Comparison of ENCODE assay signal across 11 cellular contexts in genomic region chr10:122143238-122143841, GRCh38.
A peak's percentile ranks its signal among the peaks of the same experiment; 100 is the strongest.
DNase-seq lines count a peak whose midpoint lies in the region; ATAC-seq, FAIRE-seq and TF ChIP-seq lines count a peak whose summit lies in the region.
"Had no signal": no experiment of that assay in that cellular context is flagged by ENCODE, and none has a peak within 500 bp of the region (broad histone marks: within the 10 kb centered on the region; RNA-seq: fewer than 3 reads in every experiment).

No MANE protein-coding gene starts in this region.

- H3K27me3 ChIP-seq in HepG2 (ENCODE audit: control insufficient read depth in 1 of 2, insufficient read depth in 2 of 2, low read length in 2 of 2) (no peaks in the 10 kb centered on the region), thoracic aorta (replicated peaks; ENCODE audit: insufficient read depth) (no peaks in the 10 kb centered on the region)

- H3K4me1 ChIP-seq in HepG2 (ENCODE audit: insufficient read depth, low read length) (peaks cover 31% of the 10 kb centered on the region), thoracic aorta (ENCODE audit: control insufficient read depth in 1 of 2, low read depth in 2 of 2) (peaks cover 32 to 51% of the 10 kb centered on the region in 2 donors)

- peak; percentile 4 for DNase-seq in SKM-1 treated with dmso at 0.1 percent for 144 hours (lab: John Stamatoyannopoulos, UW; ENCODE audit: unreplicated experiment)
- DNase-seq in SKM-1 (lab: John Stamatoyannopoulos, UW; ENCODE audit: unreplicated experiment) = no peak
- no peak for DNase-seq in WTC11 (ENCODE audit: low spot score)
- no peak for DNase-seq in HepG2 (ENCODE audit: low spot score)
- DNase-seq in thoracic aorta (ENCODE audit: low spot score) = no peak
- DNase-seq in activated CD8-positive, alpha-beta memory T cell treated with anti-CD3 and anti-CD28 coated beads, Interleukin-2, amount 50 U/mL, for 4 hours = no peak
- no peak for DNase-seq in NCI-H2227 (lab: John Stamatoyannopoulos, UW; ENCODE audit: unreplicated experiment)
- DNase-seq in left colon = no peak
- DNase-seq: foreskin melanocyte had no signal

- no peak overlapping the region for H2AFZ ChIP-seq in HepG2 (ENCODE audit: low read length)

- POLR2A ChIA-PET in WTC11 (lab: Charles Lee) = no interaction called here
- POLR2A ChIA-PET in HepG2 (lab: Yijun Ruan, JAX) = interaction anchor here (1.3 kb wide), 1 partner anchor 34 kb away, joined by 3 read pairs; no protein-coding TSS in a partner anchor

- H3K9me3 ChIP-seq in HepG2 (ENCODE audit: low read length) (no peaks in the 10 kb centered on the region), thoracic aorta (no peaks in the 10 kb centered on the region)

- H3K4me1 Mint-ChIP-seq in WTC11 = peaks cover 13% of the 10 kb centered on the region

- TF ChIP-seq CTCF in WTC11 (IDR thresholded peaks at IDR 0.05) (no peak), HepG2 (CRISPR knock-in tag; IDR thresholded peaks at IDR 0.05) (no peak), thoracic aorta (IDR thresholded peaks at IDR 0.05) (no peak)

- H3K4me3 Mint-ChIP-seq in WTC11 = no peak overlapping the region

- intact Hi-C loops in HepG2 (cut with micrococcal nuclease; ENCODE audit: unreplicated experiment) (loop anchor here (1.0 to 10.0 kb wide), 2 partner anchors 33 to 121 kb away; no protein-coding TSS in a partner anchor), left colon (cut with DNase I, micrococcal nuclease) (no loop called here)

- peaks cover 15 to 30% of the 10 kb centered on the region in 2 experiments for H3K36me3 ChIP-seq in HepG2 (replicated peaks in 1 of 2; ENCODE audit: control insufficient read depth in 1 of 2, insufficient read depth in 2 of 2, low read length in 2 of 2)
- H3K36me3 ChIP-seq in thoracic aorta = peaks cover 3% of the 10 kb centered on the region
- H3K36me3 ChIP-seq: HAP-1, WERI-Rb-1 had no signal

- TF ChIP-seq POLR2A in HepG2 (IDR thresholded peaks at IDR 0.05; ENCODE audit: insufficient read depth in 1 of 2, low read depth in 2 of 2, low read length in 2 of 2) = no peak

- H3K27ac Mint-ChIP-seq in WTC11 = no peak overlapping the region; the same call in 1 of the 2 replicates

- no peak overlapping the region for H3K4me2 ChIP-seq in HepG2 (ENCODE audit: low read depth, low read length)

- no peak overlapping the region for H3K9ac ChIP-seq in HepG2 (ENCODE audit: insufficient read depth, low read depth, low read length)

- no peak for TF ChIP-seq RAD21 in HepG2 (CRISPR knock-in tag; IDR thresholded peaks at IDR 0.05)

- H3K4me3 ChIP-seq in HepG2 (replicated peaks in 1 of 3; ENCODE audit: insufficient read depth in 1 of 3, low read depth in 2 of 3, low read length in 3 of 3) (no peak overlapping the region), thoracic aorta (no peak overlapping the region)
- H3K4me3 ChIP-seq: HAP-1 had no signal

- no peak for FAIRE-seq in HepG2 (lab: Jason Lieb, UNC)

- peaks cover 24% of the 10 kb centered on the region for H3K36me3 Mint-ChIP-seq in WTC11

- TF ChIP-seq EP300 in HepG2 (IDR thresholded peaks at IDR 0.05; ENCODE audit: low read depth in 2 of 2, low read length in 2 of 2) (no peak), HepG2 (CRISPR knock-in tag; IDR thresholded peaks at IDR 0.05; ENCODE audit: borderline replicate concordance) (no peak)

- H3K27ac ChIP-seq in HepG2 (ENCODE audit: extremely low read length, insufficient read depth, low read length) (no peak overlapping the region), thoracic aorta (peak overlapping the region; percentile 93 to 99)
- H3K27ac ChIP-seq: WERI-Rb-1 had no signal

- peak; percentile 38 for ATAC-seq in WTC11
- ATAC-seq in HepG2 = no peak
- no peak for ATAC-seq in thoracic aorta (ENCODE audit: insufficient number of reproducible peaks, low FRiP score, low read depth)
- ATAC-seq in left colon = no peak

- WGBS in HepG2 (ENCODE audit: low lambda C conversion rate) = 88% methylated on average over 11 of the region's 14 CpGs

- CTCF ChIA-PET in WTC11 (lab: Charles Lee) (interaction anchor here (0.7 to 2.3 kb wide), 15 partner anchors 12 to 114 kb away, joined by 3 to 16 read pairs (median 5); no protein-coding TSS in a partner anchor), HepG2 (lab: Yijun Ruan, JAX; ENCODE audit: low intra/inter-chr PET ratio, low total read pairs) (interaction anchor here (0.9 kb wide), 1 partner anchor 89 kb away, joined by 3 read pairs; no protein-coding TSS in a partner anchor)

- H3K79me2 ChIP-seq in HepG2 (ENCODE audit: insufficient read depth, low read length) = peaks cover 7% of the 10 kb centered on the region

- no TSS peak for BruUV-seq in HepG2 (replicated peaks; lab: Mats Ljungman, UMichigan)

- no peaks in the 10 kb centered on the region; the same call in 1 of the 2 replicates for H3K27me3 Mint-ChIP-seq in WTC11 (ENCODE audit: low read depth)

- H3K9me3 Mint-ChIP-seq in WTC11 = peaks cover 18% of the 10 kb centered on the region

- peaks cover 22% of the 10 kb centered on the region for H4K20me1 ChIP-seq in HepG2 (ENCODE audit: insufficient read depth, low read length)

- in situ Hi-C loops in HepG2 (cut with HindIII; ENCODE audit: extremely low pct_ligation_motif_present, low pct_unique_long_range_greater_than_20kb) = no loop called here

TF ChIP-seq in WTC11, 78 proteins besides CTCF, POLR2A, EP300 and RAD21 (continues in another document):
- TF ChIP-seq EMX1 (CRISPR knock-in tag; IDR thresholded peaks at IDR 0.05) (no peak), GABPB1 (CRISPR knock-in tag; IDR thresholded peaks at IDR 0.05) (no peak), ATF1 (CRISPR knock-in tag; IDR thresholded peaks at IDR 0.05) (no peak), NFE2L1 (CRISPR knock-in tag; IDR thresholded peaks at IDR 0.05) (no peak), HMGA2 (CRISPR knock-in tag; IDR thresholded peaks at IDR 0.05) (no peak)
- TF ChIP-seq, protein P1, sequence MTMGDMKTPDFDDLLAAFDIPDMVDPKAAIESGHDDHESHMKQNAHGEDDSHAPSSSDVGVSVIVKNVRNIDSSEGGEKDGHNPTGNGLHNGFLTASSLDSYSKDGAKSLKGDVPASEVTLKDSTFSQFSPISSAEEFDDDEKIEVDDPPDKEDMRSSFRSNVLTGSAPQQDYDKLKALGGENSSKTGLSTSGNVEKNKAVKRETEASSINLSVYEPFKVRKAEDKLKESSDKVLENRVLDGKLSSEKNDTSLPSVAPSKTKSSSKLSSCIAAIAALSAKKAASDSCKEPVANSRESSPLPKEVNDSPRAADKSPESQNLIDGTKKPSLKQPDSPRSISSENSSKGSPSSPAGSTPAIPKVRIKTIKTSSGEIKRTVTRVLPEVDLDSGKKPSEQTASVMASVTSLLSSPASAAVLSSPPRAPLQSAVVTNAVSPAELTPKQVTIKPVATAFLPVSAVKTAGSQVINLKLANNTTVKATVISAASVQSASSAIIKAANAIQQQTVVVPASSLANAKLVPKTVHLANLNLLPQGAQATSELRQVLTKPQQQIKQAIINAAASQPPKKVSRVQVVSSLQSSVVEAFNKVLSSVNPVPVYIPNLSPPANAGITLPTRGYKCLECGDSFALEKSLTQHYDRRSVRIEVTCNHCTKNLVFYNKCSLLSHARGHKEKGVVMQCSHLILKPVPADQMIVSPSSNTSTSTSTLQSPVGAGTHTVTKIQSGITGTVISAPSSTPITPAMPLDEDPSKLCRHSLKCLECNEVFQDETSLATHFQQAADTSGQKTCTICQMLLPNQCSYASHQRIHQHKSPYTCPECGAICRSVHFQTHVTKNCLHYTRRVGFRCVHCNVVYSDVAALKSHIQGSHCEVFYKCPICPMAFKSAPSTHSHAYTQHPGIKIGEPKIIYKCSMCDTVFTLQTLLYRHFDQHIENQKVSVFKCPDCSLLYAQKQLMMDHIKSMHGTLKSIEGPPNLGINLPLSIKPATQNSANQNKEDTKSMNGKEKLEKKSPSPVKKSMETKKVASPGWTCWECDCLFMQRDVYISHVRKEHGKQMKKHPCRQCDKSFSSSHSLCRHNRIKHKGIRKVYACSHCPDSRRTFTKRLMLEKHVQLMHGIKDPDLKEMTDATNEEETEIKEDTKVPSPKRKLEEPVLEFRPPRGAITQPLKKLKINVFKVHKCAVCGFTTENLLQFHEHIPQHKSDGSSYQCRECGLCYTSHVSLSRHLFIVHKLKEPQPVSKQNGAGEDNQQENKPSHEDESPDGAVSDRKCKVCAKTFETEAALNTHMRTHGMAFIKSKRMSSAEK (CRISPR knock-in tag; IDR thresholded peaks at IDR 0.05; ENCODE audit: borderline replicate concordance) = no peak

TF ChIP-seq in HepG2, 621 proteins besides CTCF, POLR2A, EP300 and RAD21:
- TF ChIP-seq CEBPG (CRISPR knock-in tag; IDR thresholded peaks at IDR 0.05) = peak; percentile 78
- peak; percentile 94 for TF ChIP-seq CEBPB (IDR thresholded peaks at IDR 0.05; ENCODE audit: borderline replicate concordance, low read depth, low read length)
- TF ChIP-seq FOXC1 (CRISPR knock-in tag; IDR thresholded peaks at IDR 0.05; ENCODE audit: borderline replicate concordance) = no peak
